4 cellular contexts compared by ENCODE assay signal in the genomic region with DNA sequence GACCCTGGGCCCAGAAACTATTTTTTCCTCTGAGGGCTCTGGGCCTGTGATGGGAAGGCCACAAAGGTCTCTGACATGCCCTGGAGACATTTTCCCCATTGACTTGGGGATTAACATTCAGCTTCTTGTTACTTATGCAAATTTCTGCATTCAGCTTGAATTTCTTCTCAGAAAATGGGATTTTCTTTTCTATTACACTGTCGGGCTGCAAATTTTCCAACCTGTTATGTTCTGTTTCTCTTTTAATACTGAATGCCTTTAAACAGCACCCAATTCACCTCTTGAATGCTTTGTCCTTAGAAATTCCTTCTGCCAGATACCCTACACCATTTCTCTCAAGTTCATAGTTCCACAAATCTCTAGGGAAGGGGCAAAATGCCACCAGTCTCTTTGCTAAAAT.
"Had no signal": no experiment of that assay in that cellular context is flagged by ENCODE, and none has a peak within 500 bp of the region (broad histone marks: within the 10 kb centered on the region; RNA-seq: fewer than 3 reads in every experiment).

No MANE protein-coding gene starts in this region.

- DNase-seq: IMR-90, KBM-7, KG1 had no signal

- H3K4me3 ChIP-seq: K562 had no signal
